Comparison of ENCODE assay signal across 2 cellular contexts in genomic region chr12:60836651-60837050, GRCh38.
"Had no signal": no experiment of that assay in that cellular context is flagged by ENCODE, and none has a peak within 500 bp of the region (broad histone marks: within the 10 kb centered on the region; RNA-seq: fewer than 3 reads in every experiment).

No MANE protein-coding gene starts in this region.

- DNase-seq: GDM1, GF-D8 had no signal
